Comparison of ENCODE assay signal across 31 cellular contexts in the genomic region with DNA sequence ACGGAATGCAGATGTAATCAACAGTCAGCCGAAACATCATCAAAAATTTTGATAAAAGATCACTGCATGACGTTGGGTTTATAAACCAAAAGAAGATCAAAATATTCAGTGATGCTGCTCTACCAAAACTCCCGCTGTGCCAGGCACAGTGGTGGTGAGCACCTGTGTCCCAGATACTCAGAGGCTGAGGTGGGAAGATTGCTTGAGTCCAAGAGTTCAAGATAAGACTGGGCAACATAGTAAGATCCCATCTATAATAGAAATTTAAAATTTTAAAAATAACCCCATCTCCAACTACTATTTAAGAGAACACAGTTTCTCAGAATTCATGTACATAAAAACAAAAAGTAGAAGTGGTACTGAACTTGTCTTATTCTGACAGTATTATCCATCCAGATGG. TPM values are rescaled to one million over a fixed set of nuclear protein-coding genes. Genes with fewer than 3 reads are reported as not detected.
DNase-seq lines count a peak whose midpoint lies in the region; ATAC-seq and TF ChIP-seq lines count a peak whose summit lies in the region.
"Had no signal": no experiment of that assay in that cellular context is flagged by ENCODE, and none has a peak within 500 bp of the region (broad histone marks: within the 10 kb centered on the region; RNA-seq: fewer than 3 reads in every experiment).

No MANE protein-coding gene starts in this region.

- BruUV-seq in PC-3 (replicated peaks; lab: Mats Ljungman, UMichigan) = no TSS peak
- BruUV-seq in MCF 10A (replicated peaks; lab: Mats Ljungman, UMichigan) = no TSS peak

- H3F3A ChIP-seq in PC-3 (ENCODE audit: low read length, unreplicated experiment) = peaks cover 8% of the 10 kb centered on the region

- no peaks in the 10 kb centered on the region for H3K27me3 ChIP-seq in PC-3 (ENCODE audit: low read length)
- H3K27me3 ChIP-seq in lower lobe of right lung (ENCODE audit: low read depth) = no peaks in the 10 kb centered on the region
- no peaks in the 10 kb centered on the region for H3K27me3 ChIP-seq in left ventricle myocardium inferior (ENCODE audit: low read depth)
- H3K27me3 ChIP-seq: colonic mucosa, esophagus muscularis mucosa, gastrocnemius medialis had no signal

- CTCF ChIA-PET in activated CD8-positive, alpha-beta T cell treated with anti-CD3 and anti-CD28 coated beads for 36 hours (lab: Charles Lee) = interaction anchor here (2.6 to 5.3 kb wide), 2 partner anchors 12 to 31 kb away, joined by 11 to 28 read pairs; no protein-coding TSS in a partner anchor
- CTCF ChIA-PET in activated CD8-positive, alpha-beta T cell treated with anti-CD3 and anti-CD28 coated beads, Interleukin-2, amount 10 ng/mL, durations not matched to agents 7 days and 5 days (lab: Charles Lee) = no interaction called here
- CTCF ChIA-PET in PC-3 (lab: Charles Lee) (interaction anchor here (0.6 kb wide), 1 partner anchor 79 kb away, joined by 10 read pairs; the partner anchor contains the start of gene GRK6), MCF 10A (lab: Yijun Ruan, JAX) (interaction anchor here (0.6 to 2.9 kb wide), 5 partner anchors 23 to 234 kb away, joined by 3 to 11 read pairs (median 4); no protein-coding TSS in a partner anchor)

- H3K9ac ChIP-seq in PC-3 (ENCODE audit: low read length) = no peak overlapping the region

- peak overlapping the region; percentile 46 for H3K27ac Mint-ChIP-seq in activated CD8-positive, alpha-beta T cell treated with anti-CD3 and anti-CD28 coated beads for 36 hours
- no peak overlapping the region for H3K27ac Mint-ChIP-seq in activated CD8-positive, alpha-beta T cell treated with anti-CD3 and anti-CD28 coated beads, Interleukin-2, amount 10 ng/mL, durations not matched to agents 7 days and 5 days
- no peak overlapping the region for H3K27ac Mint-ChIP-seq in MCF 10A (ENCODE audit: low read depth, unreplicated experiment)
- H3K27ac Mint-ChIP-seq: CD8-positive, alpha-beta T cell; naive B cell had no signal

- peak overlapping the region; percentile 96 for H3K4me2 ChIP-seq in PC-3 (ENCODE audit: low read length)

- H3K27ac ChIP-seq in PC-3 (ENCODE audit: low read length) (no peak overlapping the region), lower lobe of right lung (no peak overlapping the region), left ventricle myocardium inferior (replicated peaks) (no peak overlapping the region)
- H3K27ac ChIP-seq: colonic mucosa, esophagus muscularis mucosa, gastrocnemius medialis, SK-N-MC had no signal

- peaks cover 44% of the 10 kb centered on the region for H3K4me1 Mint-ChIP-seq in activated CD8-positive, alpha-beta T cell treated with anti-CD3 and anti-CD28 coated beads for 36 hours (ENCODE audit: low read depth)
- peaks cover 50% of the 10 kb centered on the region for H3K4me1 Mint-ChIP-seq in activated CD8-positive, alpha-beta T cell treated with anti-CD3 and anti-CD28 coated beads, Interleukin-2, amount 10 ng/mL, durations not matched to agents 7 days and 5 days (ENCODE audit: low read depth)
- H3K4me1 Mint-ChIP-seq in MCF 10A (ENCODE audit: insufficient read depth, unreplicated experiment) = peaks cover 32% of the 10 kb centered on the region

- DNase-seq in activated CD8-positive, alpha-beta T cell treated with anti-CD3 and anti-CD28 coated beads for 36 hours = no peak
- no peak for DNase-seq in activated CD8-positive, alpha-beta T cell treated with anti-CD3 and anti-CD28 coated beads, Interleukin-2, amount 10 ng/mL, durations not matched to agents 7 days and 5 days
- DNase-seq in PC-3 = no peak
- DNase-seq in lower lobe of right lung = peak; percentile 4
- DNase-seq in MCF 10A (ENCODE audit: unreplicated experiment) = no peak
- no peak for DNase-seq in left ventricle myocardium inferior
- DNase-seq: 8988T; activated CD4-positive, alpha-beta T cell treated with anti-CD3 and anti-CD28 coated beads for 48 hours; activated CD8-positive, alpha-beta memory T cell treated with anti-CD3 and anti-CD28 coated beads, Interleukin-2, amount 50 U/mL, for 48 hours; activated gamma-delta T cell; amniotic stem cell; CD8-positive, alpha-beta T cell; colonic mucosa; DMS153; effector memory CD4-positive, alpha-beta T cell; gastrocnemius medialis; hippocampal formation; immature natural killer cell; naive B cell; NCI-H1092; NCI-H187 treated with DMSO at 0.1 percent for 48 hours; NCI-H524 treated with DMSO at 0.1 percent for 48 hours; small intestine; T-helper 2 cell had no signal

- POLR2A ChIA-PET in activated CD8-positive, alpha-beta T cell treated with anti-CD3 and anti-CD28 coated beads for 36 hours (lab: Charles Lee) = no interaction called here
- POLR2A ChIA-PET in activated CD8-positive, alpha-beta T cell treated with anti-CD3 and anti-CD28 coated beads, Interleukin-2, amount 10 ng/mL, durations not matched to agents 7 days and 5 days (lab: Charles Lee) = no interaction called here
- POLR2A ChIA-PET in PC-3 (lab: Charles Lee; ENCODE audit: unreplicated experiment) = no interaction called here
- POLR2A ChIA-PET in MCF 10A (lab: Yijun Ruan, JAX) = interaction anchor here (1.6 kb wide), 1 partner anchor 21 kb away, joined by 3 read pairs; no protein-coding TSS in a partner anchor

- peaks cover 21% of the 10 kb centered on the region for H3K36me3 Mint-ChIP-seq in activated CD8-positive, alpha-beta T cell treated with anti-CD3 and anti-CD28 coated beads for 36 hours (ENCODE audit: low read depth)
- H3K36me3 Mint-ChIP-seq in activated CD8-positive, alpha-beta T cell treated with anti-CD3 and anti-CD28 coated beads, Interleukin-2, amount 10 ng/mL, durations not matched to agents 7 days and 5 days (ENCODE audit: low read depth) = peaks cover 43% of the 10 kb centered on the region
- peaks cover 34% of the 10 kb centered on the region for H3K36me3 Mint-ChIP-seq in MCF 10A (ENCODE audit: insufficient read depth, unreplicated experiment)

- no peaks in the 10 kb centered on the region for H3K27me3 Mint-ChIP-seq in activated CD8-positive, alpha-beta T cell treated with anti-CD3 and anti-CD28 coated beads for 36 hours
- no peaks in the 10 kb centered on the region for H3K27me3 Mint-ChIP-seq in activated CD8-positive, alpha-beta T cell treated with anti-CD3 and anti-CD28 coated beads, Interleukin-2, amount 10 ng/mL, durations not matched to agents 7 days and 5 days (ENCODE audit: low read depth)
- H3K27me3 Mint-ChIP-seq in MCF 10A (ENCODE audit: insufficient read depth, unreplicated experiment) = no peaks in the 10 kb centered on the region
- H3K27me3 Mint-ChIP-seq: naive B cell had no signal

- H3K4me3 ChIP-seq in PC-3 (ENCODE audit: low read length) (0 out of 2 replicates have a peak overlapping the region, but pooled peaks have one; percentile 27), lower lobe of right lung (no peak overlapping the region), left ventricle myocardium inferior (no peak overlapping the region)
- H3K4me3 ChIP-seq: colonic mucosa, esophagus muscularis mucosa, gastrocnemius medialis, SK-N-MC had no signal

- H3K9me3 ChIP-seq in PC-3 (ENCODE audit: low read length) = no peaks in the 10 kb centered on the region
- H3K9me3 ChIP-seq in lower lobe of right lung = no peaks in the 10 kb centered on the region
- no peaks in the 10 kb centered on the region for H3K9me3 ChIP-seq in left ventricle myocardium inferior (replicated peaks)
- H3K9me3 ChIP-seq: colonic mucosa, esophagus muscularis mucosa, gastrocnemius medialis had no signal

- 0 out of 2 replicates have a peak, but pooled peaks cover 6% of the 10 kb centered on the region for H4K20me1 ChIP-seq in PC-3 (ENCODE audit: low read length)

- H3K4me3 Mint-ChIP-seq in activated CD8-positive, alpha-beta T cell treated with anti-CD3 and anti-CD28 coated beads for 36 hours = no peak overlapping the region
- no peak overlapping the region for H3K4me3 Mint-ChIP-seq in activated CD8-positive, alpha-beta T cell treated with anti-CD3 and anti-CD28 coated beads, Interleukin-2, amount 10 ng/mL, durations not matched to agents 7 days and 5 days
- H3K4me3 Mint-ChIP-seq in MCF 10A (ENCODE audit: unreplicated experiment) = no peak overlapping the region
- H3K4me3 Mint-ChIP-seq: CD8-positive, alpha-beta T cell; immature natural killer cell; stimulated activated effector memory CD8-positive, alpha-beta T cell treated with anti-CD3 and anti-CD28 coated beads, Interleukin-12 subunit alpha, Interleukin-12 subunit beta, amount 100 ng/mL, for 72 hours had no signal

- no peak overlapping the region for H2AFZ ChIP-seq in PC-3 (ENCODE audit: low read length)

- H3K36me3 ChIP-seq in PC-3 (ENCODE audit: low read depth, low read length) = peaks cover 10% of the 10 kb centered on the region; the same call in 1 of the 2 replicates
- peaks cover 62% of the 10 kb centered on the region for H3K36me3 ChIP-seq in lower lobe of right lung
- peaks cover 47% of the 10 kb centered on the region for H3K36me3 ChIP-seq in left ventricle myocardium inferior
- H3K36me3 ChIP-seq: colonic mucosa had no signal

- H3K79me2 ChIP-seq in PC-3 (ENCODE audit: low read length) = peaks cover 84% of the 10 kb centered on the region

- H3K9me3 Mint-ChIP-seq in activated CD8-positive, alpha-beta T cell treated with anti-CD3 and anti-CD28 coated beads for 36 hours = no peaks in the 10 kb centered on the region
- no peaks in the 10 kb centered on the region for H3K9me3 Mint-ChIP-seq in activated CD8-positive, alpha-beta T cell treated with anti-CD3 and anti-CD28 coated beads, Interleukin-2, amount 10 ng/mL, durations not matched to agents 7 days and 5 days (ENCODE audit: insufficient read depth)
- H3K9me3 Mint-ChIP-seq in MCF 10A (ENCODE audit: unreplicated experiment) = no peaks in the 10 kb centered on the region
- H3K9me3 Mint-ChIP-seq: CD8-positive, alpha-beta T cell; immature natural killer cell; naive B cell; stimulated activated effector memory CD8-positive, alpha-beta T cell treated with anti-CD3 and anti-CD28 coated beads, Interleukin-12 subunit alpha, Interleukin-12 subunit beta, amount 100 ng/mL, for 72 hours had no signal

- no peaks in the 10 kb centered on the region for H3K9me2 ChIP-seq in PC-3 (replicated peaks; ENCODE audit: low read length)

- TF ChIP-seq CTCF in activated CD8-positive, alpha-beta T cell treated with anti-CD3 and anti-CD28 coated beads for 36 hours (IDR thresholded peaks at IDR 0.05) = no peak
- TF ChIP-seq CTCF in PC-3 (conservative IDR thresholded peaks at IDR 0.05; ENCODE audit: low read depth, low read length) (no peak), lower lobe of right lung (IDR thresholded peaks at IDR 0.05) (no peak), MCF 10A (IDR thresholded peaks at IDR 0.05; ENCODE audit: unreplicated experiment) (no peak), left ventricle myocardium inferior (IDR thresholded peaks at IDR 0.05; ENCODE audit: borderline replicate concordance) (no peak)

- ATAC-seq in activated CD8-positive, alpha-beta T cell treated with anti-CD3 and anti-CD28 coated beads for 36 hours = no peak
- ATAC-seq in activated CD8-positive, alpha-beta T cell treated with anti-CD3 and anti-CD28 coated beads, Interleukin-2, amount 10 ng/mL, durations not matched to agents 7 days and 5 days = no peak
- ATAC-seq in PC-3 (no peak), lower lobe of right lung (no peak)
- ATAC-seq: CD8-positive, alpha-beta T cell; gastrocnemius medialis; left lobe of liver; stimulated activated effector memory CD8-positive, alpha-beta T cell treated with anti-CD3 and anti-CD28 coated beads, Interleukin-12 subunit alpha, Interleukin-12 subunit beta, amount 100 ng/mL, for 72 hours had no signal

- intact Hi-C loops in activated CD8-positive, alpha-beta T cell treated with anti-CD3 and anti-CD28 coated beads for 36 hours (cut with micrococcal nuclease) = no loop called here
- intact Hi-C loops in PC-3 (cut with micrococcal nuclease) (no loop called here), lower lobe of right lung (cut with DNase I) (no loop called here), MCF 10A (cut with micrococcal nuclease) (no loop called here), left ventricle myocardium inferior (cut with micrococcal nuclease) (no loop called here)

- H3K4me1 ChIP-seq in PC-3 (ENCODE audit: insufficient read depth, low read length) (peaks cover 36% of the 10 kb centered on the region), lower lobe of right lung (peaks cover 43% of the 10 kb centered on the region), left ventricle myocardium inferior (peaks cover 44% of the 10 kb centered on the region)

RNA-seq across cellular contexts. Expression of gene LMAN2, which starts 3.8 kb away (rescaled TPM):
- total RNA-seq in activated CD8-positive, alpha-beta T cell treated with anti-CD3 and anti-CD28 coated beads for 36 hours = 10 to 100 TPM; 79.9 to 87.5 TPM
- total RNA-seq in activated CD8-positive, alpha-beta T cell treated with anti-CD3 and anti-CD28 coated beads, Interleukin-2, amount 10 ng/mL, durations not matched to agents 7 days and 5 days = 100 to 1,000 TPM; 119 to 127 TPM
- total RNA-seq in PC-3 (2014; rRNA removed) (310 and 369 TPM in 2 replicates), lower lobe of right lung (108 TPM), MCF 10A (2022) (221 and 279 TPM in 2 replicates), left ventricle myocardium inferior (60.0 TPM)

RNA-seq across cellular contexts. Expression of gene RGS14, which starts 10.0 kb away (rescaled TPM):
- 10 to 100 TPM; 50.4 to 52.5 TPM for total RNA-seq in activated CD8-positive, alpha-beta T cell treated with anti-CD3 and anti-CD28 coated beads for 36 hours
- 100 to 1,000 TPM; 112 to 117 TPM for total RNA-seq in activated CD8-positive, alpha-beta T cell treated with anti-CD3 and anti-CD28 coated beads, Interleukin-2, amount 10 ng/mL, durations not matched to agents 7 days and 5 days
- total RNA-seq in PC-3 (2014; rRNA removed) (32.3 TPM in 2 replicates), lower lobe of right lung (16.2 TPM), MCF 10A (2022) (7.8 and 12.6 TPM in 2 replicates), left ventricle myocardium inferior (4.6 TPM)

RNA-seq across cellular contexts. Expression of gene MXD3, which starts 36.0 kb away (rescaled TPM):
- total RNA-seq in activated CD8-positive, alpha-beta T cell treated with anti-CD3 and anti-CD28 coated beads for 36 hours = 10 to 100 TPM; 19.3 to 25.1 TPM
- total RNA-seq in activated CD8-positive, alpha-beta T cell treated with anti-CD3 and anti-CD28 coated beads, Interleukin-2, amount 10 ng/mL, durations not matched to agents 7 days and 5 days = 10 to 100 TPM; 93.2 to 96.9 TPM
- total RNA-seq in PC-3 (2014; rRNA removed) (45.7 and 55.1 TPM in 2 replicates), lower lobe of right lung (10.8 TPM), MCF 10A (2022) (8.4 and 13.2 TPM in 2 replicates), left ventricle myocardium inferior (2.3 TPM)

RNA-seq across cellular contexts. Expression of gene SLC34A1, which starts 36.5 kb away (rescaled TPM):
- total RNA-seq in activated CD8-positive, alpha-beta T cell treated with anti-CD3 and anti-CD28 coated beads for 36 hours = under 1 TPM; 0.29 to 0.43 TPM
- total RNA-seq in activated CD8-positive, alpha-beta T cell treated with anti-CD3 and anti-CD28 coated beads, Interleukin-2, amount 10 ng/mL, durations not matched to agents 7 days and 5 days = 1 to 10 TPM; 2.0 to 2.1 TPM
- 0.07 and 0.12 TPM in 2 replicates for total RNA-seq in PC-3 (2014; rRNA removed)
- not detected for total RNA-seq in lower lobe of right lung
- not detected in 2 replicates for total RNA-seq in MCF 10A (2022)
- not detected for total RNA-seq in left ventricle myocardium inferior
- total RNA-seq: CD8-positive, alpha-beta T cell; colonic mucosa; esophagus muscularis mucosa; gastrocnemius medialis; LHCN-M2; osteocyte; ureter had no signal

RNA-seq across cellular contexts. Expression of gene PRELID1, which starts 44.1 kb away (rescaled TPM):
- total RNA-seq in activated CD8-positive, alpha-beta T cell treated with anti-CD3 and anti-CD28 coated beads for 36 hours = 100 to 1,000 TPM; 222 to 233 TPM
- 100 to 1,000 TPM; 152 to 154 TPM for total RNA-seq in activated CD8-positive, alpha-beta T cell treated with anti-CD3 and anti-CD28 coated beads, Interleukin-2, amount 10 ng/mL, durations not matched to agents 7 days and 5 days
- total RNA-seq in PC-3 (2014; rRNA removed) (496 and 505 TPM in 2 replicates), lower lobe of right lung (101 TPM), MCF 10A (2022) (217 and 267 TPM in 2 replicates), left ventricle myocardium inferior (40.0 TPM)
